In genomic region chr3:55729546-55729945, GRCh38 we compare ENCODE assay signal across 23 cellular contexts.
DNase-seq lines count a peak whose midpoint lies in the region; ATAC-seq, FAIRE-seq and TF ChIP-seq lines count a peak whose summit lies in the region.
"Had no signal": no experiment of that assay in that cellular context is flagged by ENCODE, and none has a peak within 500 bp of the region (broad histone marks: within the 10 kb centered on the region; RNA-seq: fewer than 3 reads in every experiment).

No MANE protein-coding gene starts in this region.

- H3K4me2 ChIP-seq in Karpas-422 (ENCODE audit: low read depth, low read length, poor library complexity, severe bottlenecking) (peak overlapping the region; percentile 77), OCI-LY7 (ENCODE audit: low read length) (peak overlapping the region; percentile 60), K562 (ENCODE audit: insufficient read depth, low read length) (no peak overlapping the region)
- H3K4me2 ChIP-seq: BLaER1 had no signal

- H3K27me3 Mint-ChIP-seq in stimulated activated naive B cell treated with anti-CD40 and anti-IgM and Interleukin-4, amounts not matched to agents 10 μg/mL and 1 μg/mL and 100 μg/mL, for 72 hours = no peaks in the 10 kb centered on the region
- no peaks in the 10 kb centered on the region for H3K27me3 Mint-ChIP-seq in CD8-positive, alpha-beta memory T cell
- H3K27me3 Mint-ChIP-seq: CD4-positive, CD25-positive, alpha-beta regulatory T cell had no signal

- peak overlapping the region; percentile 79 for H3K9ac ChIP-seq in Karpas-422 (ENCODE audit: low read length)
- no peak overlapping the region for H3K9ac ChIP-seq in K562 (ENCODE audit: insufficient read depth in 1 of 2, low read depth in 2 of 2, low read length in 2 of 2)
- H3K9ac ChIP-seq: BLaER1 had no signal

- H3K4me1 ChIP-seq in Karpas-422 (ENCODE audit: low read length) = peaks cover 69% of the 10 kb centered on the region
- H3K4me1 ChIP-seq in OCI-LY7 (ENCODE audit: insufficient read depth, low read length, poor library complexity, severe bottlenecking) = peaks cover 74% of the 10 kb centered on the region
- no peaks in the 10 kb centered on the region for H3K4me1 ChIP-seq in K562 (replicated peaks in 1 of 2; ENCODE audit: control insufficient read depth in 2 of 2, insufficient read depth in 2 of 2, low read length in 2 of 2)
- H3K4me1 ChIP-seq in thyroid gland = peaks cover 14 to 31% of the 10 kb centered on the region in 2 donors
- H3K4me1 ChIP-seq in sigmoid colon = peaks cover 0 to 12% (median 3%) of the 10 kb centered on the region in 4 donors
- H3K4me1 ChIP-seq in CD8-positive, alpha-beta memory T cell (ENCODE audit: insufficient read depth, low read length) = no peaks in the 10 kb centered on the region
- H3K4me1 ChIP-seq: BE2C, BLaER1, Caco-2 had no signal

- no peak for ATAC-seq in K562
- ATAC-seq in stimulated activated naive B cell treated with anti-CD40 and anti-IgM and Interleukin-4, amounts not matched to agents 10 μg/mL and 1 μg/mL and 100 μg/mL, for 72 hours (replicated peaks) = no peak

- TF ChIP-seq CTCF in OCI-LY7 (conservative IDR thresholded peaks at IDR 0.05; ENCODE audit: low read length) (peak; percentile 52; the same call in 1 of the 2 replicates), K562 (IDR thresholded peaks at IDR 0.05 in 2 of 3, conservative IDR thresholded peaks at IDR 0.05 in 1 of 3; ENCODE audit: insufficient read depth in 2 of 3, low read depth in 1 of 3, low read length in 3 of 3) (no peak), thyroid gland (IDR thresholded peaks at IDR 0.05) (no peak), sigmoid colon (IDR thresholded peaks at IDR 0.05) (no peak)

- H3K36me3 Mint-ChIP-seq in stimulated activated naive B cell treated with anti-CD40 and anti-IgM and Interleukin-4, amounts not matched to agents 10 μg/mL and 1 μg/mL and 100 μg/mL, for 72 hours = no peaks in the 10 kb centered on the region
- no peaks in the 10 kb centered on the region for H3K36me3 Mint-ChIP-seq in CD8-positive, alpha-beta memory T cell
- H3K36me3 Mint-ChIP-seq: CD14-positive monocyte; CD4-positive, alpha-beta memory T cell; CD4-positive, CD25-positive, alpha-beta regulatory T cell had no signal

- no peak overlapping the region for H3K27ac Mint-ChIP-seq in stimulated activated naive B cell treated with anti-CD40 and anti-IgM and Interleukin-4, amounts not matched to agents 10 μg/mL and 1 μg/mL and 100 μg/mL, for 72 hours
- no peak overlapping the region for H3K27ac Mint-ChIP-seq in CD8-positive, alpha-beta memory T cell
- H3K27ac Mint-ChIP-seq: CD14-positive monocyte; CD4-positive, alpha-beta memory T cell; CD4-positive, CD25-positive, alpha-beta regulatory T cell had no signal

- no TSS peak for BruUV-seq in OCI-LY7 (replicated peaks; lab: Mats Ljungman, UMichigan)
- no TSS peak for BruUV-seq in K562 (replicated peaks; lab: Mats Ljungman, UMichigan)

- H3K27ac ChIP-seq in Karpas-422 (ENCODE audit: low read length) (peak overlapping the region; percentile 99), OCI-LY7 (ENCODE audit: low read depth, low read length, poor library complexity, severe bottlenecking) (peak overlapping the region; percentile 94), K562 (ENCODE audit: extremely low read depth, low read depth, low read length) (no peak overlapping the region), thyroid gland (peak overlapping the region in 2 of 3 donors; percentile 63 to 69), sigmoid colon (no peak overlapping the region)
- H3K27ac ChIP-seq in CD8-positive, alpha-beta memory T cell (ENCODE audit: low read depth, low read length) = no peak overlapping the region
- H3K27ac ChIP-seq: BLaER1 had no signal

- POLR2A ChIA-PET in OCI-LY7 (lab: Charles Lee) (interaction anchor here (0.5 to 4.0 kb wide), 9 partner anchors 8 to 1225 kb away, joined by 3 to 18 read pairs (median 4); no protein-coding TSS in a partner anchor), K562 (lab: Yijun Ruan, JAX) (no interaction called here)
- POLR2A ChIA-PET in CD8-positive, alpha-beta memory T cell (lab: Charles Lee) = no interaction called here

- no peaks in the 10 kb centered on the region for H3K79me2 ChIP-seq in Karpas-422 (ENCODE audit: low read length)
- H3K79me2 ChIP-seq in OCI-LY7 (ENCODE audit: insufficient read depth, low read depth, low read length) = no peaks in the 10 kb centered on the region
- H3K79me2 ChIP-seq in K562 (ENCODE audit: control insufficient read depth, insufficient read depth, low read length) = no peaks in the 10 kb centered on the region

- no peaks in the 10 kb centered on the region for H3K9me3 Mint-ChIP-seq in stimulated activated naive B cell treated with anti-CD40 and anti-IgM and Interleukin-4, amounts not matched to agents 10 μg/mL and 1 μg/mL and 100 μg/mL, for 72 hours
- peaks cover 0 to 5% (median 0%) of the 10 kb centered on the region in 5 donors for H3K9me3 Mint-ChIP-seq in CD8-positive, alpha-beta memory T cell

- no peak for TF ChIP-seq EP300 in K562 (IDR thresholded peaks at IDR 0.05; ENCODE audit: low read length)
- no peak for TF ChIP-seq EP300 in sigmoid colon (IDR thresholded peaks at IDR 0.05)

- H2AFZ ChIP-seq in Karpas-422 (ENCODE audit: low read length) = no peak overlapping the region
- peak overlapping the region; percentile 63; the same call in 1 of the 2 replicates for H2AFZ ChIP-seq in OCI-LY7 (ENCODE audit: low read length)
- H2AFZ ChIP-seq in K562 (ENCODE audit: low read depth, low read length) = no peak overlapping the region

- H3K9me3 ChIP-seq in Karpas-422 (ENCODE audit: low read length) (no peaks in the 10 kb centered on the region), OCI-LY7 (ENCODE audit: low read length) (no peaks in the 10 kb centered on the region; the same call in 1 of the 2 replicates), K562 (replicated peaks; ENCODE audit: control insufficient read depth, insufficient read depth, low read depth, low read length) (no peaks in the 10 kb centered on the region), thyroid gland (no peaks in the 10 kb centered on the region), sigmoid colon (no peaks in the 10 kb centered on the region)
- H3K9me3 ChIP-seq in CD8-positive, alpha-beta memory T cell (ENCODE audit: low read length) = no peaks in the 10 kb centered on the region
- H3K9me3 ChIP-seq: BE2C, BLaER1, Caco-2 had no signal

- peak overlapping the region; percentile 5; the same call in 1 of the 2 replicates for H3K4me3 ChIP-seq in Karpas-422 (ENCODE audit: low read length)
- no peak overlapping the region for H3K4me3 ChIP-seq in OCI-LY7 (ENCODE audit: low read depth, low read length, poor library complexity, severe bottlenecking)
- H3K4me3 ChIP-seq in K562 = no peak overlapping the region
- H3K4me3 ChIP-seq in thyroid gland (replicated peaks in 1 of 3) = no peak overlapping the region
- H3K4me3 ChIP-seq in sigmoid colon = no peak overlapping the region
- no peak overlapping the region for H3K4me3 ChIP-seq in CD8-positive, alpha-beta memory T cell (ENCODE audit: low read length)
- H3K4me3 ChIP-seq: BLaER1 had no signal

- H3K36me3 ChIP-seq in Karpas-422 (ENCODE audit: insufficient read depth, low read length) (no peaks in the 10 kb centered on the region), OCI-LY7 (ENCODE audit: insufficient read depth, low read length) (no peaks in the 10 kb centered on the region), K562 (ENCODE audit: control insufficient read depth, insufficient read depth, low read length) (no peaks in the 10 kb centered on the region), thyroid gland (no peaks in the 10 kb centered on the region), sigmoid colon (no peaks in the 10 kb centered on the region)
- H3K36me3 ChIP-seq in CD8-positive, alpha-beta memory T cell (ENCODE audit: insufficient read depth, low read length) = no peaks in the 10 kb centered on the region
- H3K36me3 ChIP-seq: BE2C, BLaER1 had no signal

- DNase-seq in Karpas-422 (peak; percentile 41), OCI-LY7 (ENCODE audit: low spot score) (peak; percentile 67), K562 (ENCODE audit: extremely low read depth in 1 of 4, low spot score in 3 of 4) (no peak), thyroid gland (no peak), sigmoid colon (no peak), HCEC 1CT (no peak)
- DNase-seq in stimulated activated naive B cell treated with anti-CD40 and anti-IgM and Interleukin-4, amounts not matched to agents 10 μg/mL and 1 μg/mL and 100 μg/mL, for 72 hours = no peak
- no peak for DNase-seq in CD8-positive, alpha-beta memory T cell
- DNase-seq: 8988T; ACHN; BE2C; C1 segment of cervical spinal cord; Caco-2; Calu3; CD4-positive, alpha-beta memory T cell; CD4-positive, CD25-positive, alpha-beta regulatory T cell; GF-D8 had no signal

- H4K20me1 ChIP-seq in Karpas-422 (ENCODE audit: insufficient read depth, low read depth, low read length) = no peaks in the 10 kb centered on the region
- H4K20me1 ChIP-seq in OCI-LY7 (ENCODE audit: insufficient read depth, low read length) = no peaks in the 10 kb centered on the region
- H4K20me1 ChIP-seq in K562 (replicated peaks; ENCODE audit: control insufficient read depth, insufficient read depth, low read length) = no peaks in the 10 kb centered on the region
- H4K20me1 ChIP-seq: BLaER1 had no signal

- no peaks in the 10 kb centered on the region for H3K27me3 ChIP-seq in Karpas-422 (ENCODE audit: low read length)
- H3K27me3 ChIP-seq in K562 (ENCODE audit: control insufficient read depth in 2 of 2, insufficient read depth in 2 of 2, low read length in 2 of 2) = no peaks in the 10 kb centered on the region
- H3K27me3 ChIP-seq in thyroid gland = no peaks in the 10 kb centered on the region
- H3K27me3 ChIP-seq in sigmoid colon = no peaks in the 10 kb centered on the region
- no peaks in the 10 kb centered on the region for H3K27me3 ChIP-seq in CD8-positive, alpha-beta memory T cell (ENCODE audit: insufficient read depth, low read length, poor library complexity, severe bottlenecking)
- H3K27me3 ChIP-seq: BE2C, BLaER1 had no signal

- H3K4me3 Mint-ChIP-seq in stimulated activated naive B cell treated with anti-CD40 and anti-IgM and Interleukin-4, amounts not matched to agents 10 μg/mL and 1 μg/mL and 100 μg/mL, for 72 hours = no peak overlapping the region
- H3K4me3 Mint-ChIP-seq in CD8-positive, alpha-beta memory T cell = no peak overlapping the region
- H3K4me3 Mint-ChIP-seq: CD14-positive monocyte; CD4-positive, alpha-beta memory T cell; CD4-positive, CD25-positive, alpha-beta regulatory T cell had no signal

- no peak for TF ChIP-seq POLR2A in K562 (conservative IDR thresholded peaks at IDR 0.05)
- TF ChIP-seq POLR2A in thyroid gland (IDR thresholded peaks at IDR 0.05) = no peak
- no peak for TF ChIP-seq POLR2A in sigmoid colon (IDR thresholded peaks at IDR 0.05)

- H3K9me2 ChIP-seq in Karpas-422 (replicated peaks; ENCODE audit: insufficient read depth, low read length) (no peaks in the 10 kb centered on the region), OCI-LY7 (ENCODE audit: insufficient read depth, low read length) (no peaks in the 10 kb centered on the region)

- TF ChIP-seq RAD21 in K562 (CRISPR knock-in tag; conservative IDR thresholded peaks at IDR 0.05 in 1 of 2, IDR thresholded peaks at IDR 0.05 in 1 of 2) = no peak

- in situ Hi-C loops in K562 (cut with MboI) = no loop called here

- 13% methylated on average over 1 of the region's 7 CpGs for WGBS in K562 (ENCODE audit: insufficient coverage, low coverage, missing lambda C conversion rate)
- WGBS in thyroid gland, 2 donors = 82 to 85% methylated on average over 7 of the region's 7 CpGs
- WGBS in sigmoid colon, 2 donors = 81 to 84% methylated on average over 7 of the region's 7 CpGs

- H3K4me1 Mint-ChIP-seq in stimulated activated naive B cell treated with anti-CD40 and anti-IgM and Interleukin-4, amounts not matched to agents 10 μg/mL and 1 μg/mL and 100 μg/mL, for 72 hours = no peaks in the 10 kb centered on the region
- H3K4me1 Mint-ChIP-seq in CD8-positive, alpha-beta memory T cell = no peaks in the 10 kb centered on the region
- H3K4me1 Mint-ChIP-seq: CD14-positive monocyte; CD4-positive, alpha-beta memory T cell; CD4-positive, CD25-positive, alpha-beta regulatory T cell had no signal

- no peak for FAIRE-seq in K562 (lab: Jason Lieb, UNC)
- FAIRE-seq: A204.1, D721Med, G401.6, GM19239 had no signal

- CTCF ChIA-PET in OCI-LY7 (lab: Charles Lee; ENCODE audit: unreplicated experiment) (interaction anchor here (1.3 kb wide), 1 partner anchor 17 kb away, joined by 7 read pairs; no protein-coding TSS in a partner anchor), K562 (lab: Yijun Ruan, JAX; ENCODE audit: low intra/inter-chr PET ratio) (no interaction called here)
- CTCF ChIA-PET in CD8-positive, alpha-beta memory T cell (lab: Charles Lee) = no interaction called here

- H3K9me1 ChIP-seq in K562 (ENCODE audit: control insufficient read depth, insufficient read depth, low read length) = no peaks in the 10 kb centered on the region

- intact Hi-C loops in OCI-LY7 (cut with micrococcal nuclease; ENCODE audit: unreplicated experiment) (loop anchor here (5.0 kb wide), 1 partner anchor 507 kb away; no protein-coding TSS in a partner anchor), K562 (cut with micrococcal nuclease) (no loop called here), thyroid gland (cut with DNase I) (no loop called here), sigmoid colon (cut with DNase I) (no loop called here)

Comparison
In these comparisons a context has a peak if more than half of its experiments do, and no peak if none do; other contexts are left out.
1. DNase-seq: peak in Karpas-422 (single experiment) and OCI-LY7 (single experiment); none in K562 (0 of 4), thyroid gland (0 of 2), stimulated activated naive B cell treated with anti-CD40 and anti-IgM and Interleukin-4, amounts not matched to agents 10 μg/mL and 1 μg/mL and 100 μg/mL, for 72 hours (single experiment), sigmoid colon (single experiment), HCEC 1CT (single experiment) and CD8-positive, alpha-beta memory T cell (0 of 5).
2. H3K27ac ChIP-seq: peak in Karpas-422 (single experiment), OCI-LY7 (single experiment) and thyroid gland (2 of 3); none in K562 (single experiment), sigmoid colon (0 of 4) and CD8-positive, alpha-beta memory T cell (single experiment).